In genomic region chr3:123392871-123393620, GRCh38 we compare ENCODE assay signal across 15 cellular contexts.
DNase-seq lines count a peak whose midpoint lies in the region; ATAC-seq and TF ChIP-seq lines count a peak whose summit lies in the region.
"Had no signal": no experiment of that assay in that cellular context is flagged by ENCODE, and none has a peak within 500 bp of the region (broad histone marks: within the 10 kb centered on the region; RNA-seq: fewer than 3 reads in every experiment).

No MANE protein-coding gene starts in this region.

- no peaks in the 10 kb centered on the region for H3K9me3 ChIP-seq in SK-N-MC (ENCODE audit: low read depth, low read length)
- H3K9me3 ChIP-seq in muscle layer of colon (ENCODE audit: low read length) = no peaks in the 10 kb centered on the region
- H3K9me3 ChIP-seq in tibial artery = no peaks in the 10 kb centered on the region
- H3K9me3 ChIP-seq: BLaER1 treated with 17β-estradiol and CSF1 and Interleukin-3, amounts not matched to agents 10 nM and 100 nM had no signal

- no peak overlapping the region for H3K9ac ChIP-seq in SK-N-MC (ENCODE audit: insufficient read length)
- H3K9ac ChIP-seq in muscle layer of colon (ENCODE audit: low read length) = peak overlapping the region; percentile 19
- H3K9ac ChIP-seq: BLaER1 treated with 17β-estradiol and CSF1 and Interleukin-3, amounts not matched to agents 10 nM and 100 nM had no signal

- TF ChIP-seq CTCF in tibial artery (IDR thresholded peaks at IDR 0.05) = no peak

- H3K27ac ChIP-seq in SK-N-MC = peak overlapping the region; percentile 72
- peak overlapping the region; percentile 68 for H3K27ac ChIP-seq in muscle layer of colon (ENCODE audit: low read depth, low read length)
- peak overlapping the region; percentile 89 to 96 for H3K27ac ChIP-seq in tibial artery
- H3K27ac ChIP-seq: BLaER1 treated with 17β-estradiol and CSF1 and Interleukin-3, amounts not matched to agents 10 nM and 100 nM had no signal

- H3K4me3 ChIP-seq in SK-N-MC (no peak overlapping the region), muscle layer of colon (ENCODE audit: low read depth in 1 of 2, low read length in 2 of 2) (no peak overlapping the region), tibial artery (no peak overlapping the region)
- H3K4me3 ChIP-seq: BLaER1 treated with 17β-estradiol and CSF1 and Interleukin-3, amounts not matched to agents 10 nM and 100 nM had no signal

- H3K36me3 ChIP-seq in SK-N-MC (ENCODE audit: insufficient read depth, low read length) = no peaks in the 10 kb centered on the region
- H3K36me3 ChIP-seq in muscle layer of colon (ENCODE audit: insufficient read depth, low read length) = no peaks in the 10 kb centered on the region
- no peaks in the 10 kb centered on the region for H3K36me3 ChIP-seq in tibial artery
- H3K36me3 ChIP-seq: BLaER1 treated with 17β-estradiol and CSF1 and Interleukin-3, amounts not matched to agents 10 nM and 100 nM had no signal

- DNase-seq in NCI-H1417 (lab: John Stamatoyannopoulos, UW) (peak in 2 of 3 experiments; percentile 31 to 50), NCI-H1417 treated with DMSO at 0.1 percent for 48 hours (lab: John Stamatoyannopoulos, UW) (no peak), SK-N-MC (ENCODE audit: low read depth, low spot score) (no peak), tibial artery (no peak), COR-L47 (lab: John Stamatoyannopoulos, UW) (no peak), HK-2 (ENCODE audit: unreplicated experiment) (no peak)
- DNase-seq: activated CD8-positive, alpha-beta T cell treated with anti-CD3 and anti-CD28 coated beads, Interleukin-2, amount 10 ng/mL, durations not matched to agents 7 days and 5 days; activated T-cell treated with anti-CD3 and anti-CD28 coated beads, Interleukin-2, amount 50 U/mL, for 48 hours; KG1; NK-92 treated with Interleukin-12 subunit alpha and Interleukin-12 subunit beta, amount 100 ng/mL, for 24 hours; RPMI8226; stimulated activated CD4-positive, alpha-beta T cell treated with anti-CD3 and anti-CD28 coated beads, Interleukin-2, amount 100 ng/mL, for 48 hours had no signal

- H3K4me1 ChIP-seq in muscle layer of colon (ENCODE audit: insufficient read depth, low read length) (peaks cover 82% of the 10 kb centered on the region), tibial artery (peaks cover 0 to 98% (median 72%) of the 10 kb centered on the region in 4 donors)

- ATAC-seq in HG02623 (IDR thresholded peaks at IDR 0.05; ENCODE audit: unreplicated experiment) = no peak
- ATAC-seq: activated CD8-positive, alpha-beta T cell treated with anti-CD3 and anti-CD28 coated beads, Interleukin-2, amount 10 ng/mL, durations not matched to agents 7 days and 5 days had no signal

- intact Hi-C loops in tibial artery (cut with DNase I; ENCODE audit: low total_unique reads) = no loop called here

- H3K27me3 ChIP-seq in muscle layer of colon (ENCODE audit: control insufficient read depth in 1 of 2, insufficient read depth in 2 of 2, low read length in 2 of 2) (no peaks in the 10 kb centered on the region), tibial artery (no peaks in the 10 kb centered on the region)
- H3K27me3 ChIP-seq: BLaER1 treated with 17β-estradiol and CSF1 and Interleukin-3, amounts not matched to agents 10 nM and 100 nM had no signal

Comparison
In these comparisons a context has a peak if more than half of its experiments do, and no peak if none do; other contexts are left out.
1. DNase-seq: peak in NCI-H1417 (2 of 3); none in NCI-H1417 treated with DMSO at 0.1 percent for 48 hours (single experiment), SK-N-MC (single experiment), tibial artery (0 of 2), COR-L47 (single experiment) and HK-2 (single experiment).
2. Peak in every context shown above with its lines, with median percentiles within 50 percentile points of each other: H3K27ac ChIP-seq.